In genomic region chr7:43630466-43630865, GRCh38 we compare ENCODE assay signal across 18 cellular contexts. TPM values are rescaled to one million over a fixed set of nuclear protein-coding genes. Genes with fewer than 3 reads are reported as not detected.
A peak's percentile ranks its signal among the peaks of the same experiment; 100 is the strongest.
DNase-seq lines count a peak whose midpoint lies in the region; ATAC-seq, FAIRE-seq and TF ChIP-seq lines count a peak whose summit lies in the region.
"Had no signal": no experiment of that assay in that cellular context is flagged by ENCODE, and none has a peak within 500 bp of the region (broad histone marks: within the 10 kb centered on the region; RNA-seq: fewer than 3 reads in every experiment).

No MANE protein-coding gene starts in this region.

- H3K79me2 ChIP-seq in HepG2 (ENCODE audit: insufficient read depth, low read length) = no peaks in the 10 kb centered on the region
- H3K79me2 ChIP-seq in K562 (ENCODE audit: control insufficient read depth, insufficient read depth, low read length) = no peaks in the 10 kb centered on the region
- H3K79me2 ChIP-seq: parathyroid adenoma had no signal

- TF ChIP-seq POLR2A in HepG2 (IDR thresholded peaks at IDR 0.05; ENCODE audit: insufficient read depth in 1 of 2, low read depth in 2 of 2, low read length in 2 of 2) (no peak), right lobe of liver (IDR thresholded peaks at IDR 0.05) (no peak), K562 (conservative IDR thresholded peaks at IDR 0.05) (no peak; the same call in 1 of the 2 replicates)

- TF ChIP-seq CTCF in HepG2 (CRISPR knock-in tag; IDR thresholded peaks at IDR 0.05) (no peak), right lobe of liver (IDR thresholded peaks at IDR 0.05) (no peak), K562 (IDR thresholded peaks at IDR 0.05 in 2 of 3, conservative IDR thresholded peaks at IDR 0.05 in 1 of 3; ENCODE audit: insufficient read depth in 2 of 3, low read depth in 1 of 3, low read length in 3 of 3) (no peak), D721Med (IDR thresholded peaks at IDR 0.05; ENCODE audit: insufficient read depth, missing control alignments) (no peak)

- H3K4me3 ChIP-seq in HepG2 (replicated peaks in 1 of 3; ENCODE audit: insufficient read depth in 1 of 3, low read depth in 2 of 3, low read length in 3 of 3) (no peak overlapping the region), right lobe of liver (no peak overlapping the region), K562 (no peak overlapping the region)
- H3K4me3 ChIP-seq: heart right ventricle, lower lobe of right lung, suprapubic skin had no signal

- H3K9me1 ChIP-seq in K562 (ENCODE audit: control insufficient read depth, insufficient read depth, low read length) = no peaks in the 10 kb centered on the region

- POLR2A ChIA-PET in HepG2 (lab: Yijun Ruan, JAX) (no interaction called here), K562 (lab: Yijun Ruan, JAX) (interaction anchor here (1.4 kb wide), 1 partner anchor 10 kb away, joined by 5 read pairs; no protein-coding TSS in a partner anchor)

- TF ChIP-seq RAD21 in HepG2 (CRISPR knock-in tag; IDR thresholded peaks at IDR 0.05) (no peak), K562 (CRISPR knock-in tag; conservative IDR thresholded peaks at IDR 0.05 in 1 of 2, IDR thresholded peaks at IDR 0.05 in 1 of 2) (no peak)

- peaks cover 31 to 56% of the 10 kb centered on the region in 2 donors for H3K4me1 Mint-ChIP-seq in stimulated activated naive B cell treated with anti-CD40 and anti-IgM and Interleukin-4, amounts not matched to agents 10 μg/mL and 1 μg/mL and 100 μg/mL, for 72 hours

- no peak for ATAC-seq in HepG2
- ATAC-seq in right lobe of liver = no peak
- ATAC-seq in K562 = no peak
- ATAC-seq in stimulated activated naive B cell treated with anti-CD40 and anti-IgM and Interleukin-4, amounts not matched to agents 10 μg/mL and 1 μg/mL and 100 μg/mL, for 72 hours (replicated peaks) = no peak
- ATAC-seq in HG03108 (IDR thresholded peaks at IDR 0.05; ENCODE audit: unreplicated experiment) = no peak
- ATAC-seq: heart right ventricle, lower lobe of right lung, Panc1, SK-N-SH treated with all-trans-retinoic acid at 6 μM for 48 hours had no signal

- H3K4me3 Mint-ChIP-seq in stimulated activated naive B cell treated with anti-CD40 and anti-IgM and Interleukin-4, amounts not matched to agents 10 μg/mL and 1 μg/mL and 100 μg/mL, for 72 hours = no peak overlapping the region

- H3K4me1 ChIP-seq in HepG2 (ENCODE audit: insufficient read depth, low read length) (peaks cover 6% of the 10 kb centered on the region), right lobe of liver (no peaks in the 10 kb centered on the region), K562 (replicated peaks in 1 of 2; ENCODE audit: control insufficient read depth in 2 of 2, insufficient read depth in 2 of 2, low read length in 2 of 2) (no peaks in the 10 kb centered on the region)
- H3K4me1 ChIP-seq: parathyroid adenoma, suprapubic skin had no signal

- H3K27me3 ChIP-seq in HepG2 (ENCODE audit: control insufficient read depth in 1 of 2, insufficient read depth in 2 of 2, low read length in 2 of 2) (no peaks in the 10 kb centered on the region), right lobe of liver (no peaks in the 10 kb centered on the region), K562 (ENCODE audit: control insufficient read depth in 2 of 2, insufficient read depth in 2 of 2, low read length in 2 of 2) (no peaks in the 10 kb centered on the region)
- H3K27me3 ChIP-seq: heart right ventricle, suprapubic skin had no signal

- no peak for DNase-seq in HepG2 (ENCODE audit: low spot score)
- no peak for DNase-seq in right lobe of liver
- peak; percentile 26 for DNase-seq in MV-4-11 (lab: John Stamatoyannopoulos, UW)
- DNase-seq in K562 (ENCODE audit: extremely low read depth in 1 of 4, low spot score in 3 of 4) = no peak
- no peak for DNase-seq in stimulated activated naive B cell treated with anti-CD40 and anti-IgM and Interleukin-4, amounts not matched to agents 10 μg/mL and 1 μg/mL and 100 μg/mL, for 72 hours
- no peak for DNase-seq in SKM-1 treated with dmso at 0.1 percent for 144 hours (lab: John Stamatoyannopoulos, UW; ENCODE audit: unreplicated experiment)
- DNase-seq in D721Med (ENCODE audit: insufficient read length, low spot score) = no peak
- DNase-seq: DMS 273 treated with DMSO at 0.1 percent for 48 hours; heart right ventricle; lower lobe of right lung; NCI-H1436 treated with DMSO at 0.1 percent for 48 hours; NCI-H2171 treated with DMSO at 0.1 percent for 48 hours; stimulated activated CD4-positive, alpha-beta T cell treated with anti-CD3 and anti-CD28 coated beads, Interleukin-4, amount 100 ng/mL, for 1 hour had no signal

- H3K36me3 Mint-ChIP-seq in stimulated activated naive B cell treated with anti-CD40 and anti-IgM and Interleukin-4, amounts not matched to agents 10 μg/mL and 1 μg/mL and 100 μg/mL, for 72 hours = peaks cover 51 to 76% of the 10 kb centered on the region in 2 donors

- peak overlapping the region; percentile 73 for H3K27ac Mint-ChIP-seq in stimulated activated naive B cell treated with anti-CD40 and anti-IgM and Interleukin-4, amounts not matched to agents 10 μg/mL and 1 μg/mL and 100 μg/mL, for 72 hours

- H3K9me3 ChIP-seq in HepG2 (ENCODE audit: low read length) (no peaks in the 10 kb centered on the region), right lobe of liver (no peaks in the 10 kb centered on the region), K562 (replicated peaks; ENCODE audit: control insufficient read depth, insufficient read depth, low read depth, low read length) (no peaks in the 10 kb centered on the region)
- H3K9me3 ChIP-seq: heart right ventricle, lower lobe of right lung, suprapubic skin had no signal

- H3K27me3 Mint-ChIP-seq in stimulated activated naive B cell treated with anti-CD40 and anti-IgM and Interleukin-4, amounts not matched to agents 10 μg/mL and 1 μg/mL and 100 μg/mL, for 72 hours = no peaks in the 10 kb centered on the region

- no peak overlapping the region for H3K9ac ChIP-seq in HepG2 (ENCODE audit: insufficient read depth, low read depth, low read length)
- no peak overlapping the region for H3K9ac ChIP-seq in K562 (ENCODE audit: insufficient read depth in 1 of 2, low read depth in 2 of 2, low read length in 2 of 2)
- H3K9ac ChIP-seq: parathyroid adenoma had no signal

- intact Hi-C loops in HepG2 (cut with micrococcal nuclease; ENCODE audit: unreplicated experiment) = no loop called here
- intact Hi-C loops in right lobe of liver (cut with DNase I) = no loop called here
- intact Hi-C loops in K562 (cut with micrococcal nuclease) = no loop called here

- CTCF ChIA-PET in HepG2 (lab: Yijun Ruan, JAX; ENCODE audit: low intra/inter-chr PET ratio, low total read pairs) (interaction anchor here (0.7 kb wide), 1 partner anchor 48 kb away, joined by 3 read pairs; the partner anchor contains the start of gene STK17A), K562 (lab: Yijun Ruan, JAX; ENCODE audit: low intra/inter-chr PET ratio) (no interaction called here)

- no peaks in the 10 kb centered on the region for H3K9me3 Mint-ChIP-seq in stimulated activated naive B cell treated with anti-CD40 and anti-IgM and Interleukin-4, amounts not matched to agents 10 μg/mL and 1 μg/mL and 100 μg/mL, for 72 hours

- H3K4me2 ChIP-seq in HepG2 (ENCODE audit: low read depth, low read length) (no peak overlapping the region), K562 (ENCODE audit: insufficient read depth, low read length) (no peak overlapping the region)

- in situ Hi-C loops in HepG2 (cut with HindIII; ENCODE audit: extremely low pct_ligation_motif_present, low pct_unique_long_range_greater_than_20kb) (no loop called here), K562 (cut with MboI) (no loop called here)

- H3K36me3 ChIP-seq in HepG2 (replicated peaks in 1 of 2; ENCODE audit: control insufficient read depth in 1 of 2, insufficient read depth in 2 of 2, low read length in 2 of 2) (peaks cover 15 to 31% of the 10 kb centered on the region in 2 experiments), right lobe of liver (peaks cover 0 to 7% (median 0%) of the 10 kb centered on the region in 4 donors), K562 (ENCODE audit: control insufficient read depth, insufficient read depth, low read length) (peaks cover 77% of the 10 kb centered on the region)

- 80% methylated on average over 3 of the region's 3 CpGs for WGBS in HepG2 (ENCODE audit: low lambda C conversion rate)
- WGBS in right lobe of liver (ENCODE audit: insufficient coverage, low coverage, low lambda C conversion rate, missing lambda C conversion rate) = 74% methylated on average over 3 of the region's 3 CpGs
- 91% methylated on average over 3 of the region's 3 CpGs for WGBS in K562 (ENCODE audit: insufficient coverage, low coverage, missing lambda C conversion rate)

- no peak overlapping the region for H2AFZ ChIP-seq in HepG2 (ENCODE audit: low read length)
- H2AFZ ChIP-seq in K562 (ENCODE audit: low read depth, low read length) = no peak overlapping the region
- H2AFZ ChIP-seq: parathyroid adenoma had no signal

- no TSS peak for BruUV-seq in HepG2 (replicated peaks; lab: Mats Ljungman, UMichigan)
- no TSS peak for BruUV-seq in K562 (replicated peaks; lab: Mats Ljungman, UMichigan)

- FAIRE-seq in HepG2 (lab: Jason Lieb, UNC) (no peak), K562 (lab: Jason Lieb, UNC) (peak; percentile 11), D721Med (lab: Jason Lieb, UNC) (no peak)

- no peak for TF ChIP-seq EP300 in HepG2 (IDR thresholded peaks at IDR 0.05; ENCODE audit: low read depth in 2 of 2, low read length in 2 of 2)
- no peak for TF ChIP-seq EP300 in HepG2 (CRISPR knock-in tag; IDR thresholded peaks at IDR 0.05; ENCODE audit: borderline replicate concordance)
- no peak for TF ChIP-seq EP300 in K562 (IDR thresholded peaks at IDR 0.05; ENCODE audit: low read length)

- H3K27ac ChIP-seq in HepG2 (ENCODE audit: extremely low read length, insufficient read depth, low read length) = no peak overlapping the region
- no peak overlapping the region for H3K27ac ChIP-seq in right lobe of liver
- H3K27ac ChIP-seq in K562 (ENCODE audit: extremely low read depth, low read depth, low read length) = no peak overlapping the region
- H3K27ac ChIP-seq: heart right ventricle, lower lobe of right lung, parathyroid adenoma, suprapubic skin had no signal

- H4K20me1 ChIP-seq in HepG2 (ENCODE audit: insufficient read depth, low read length) (no peaks in the 10 kb centered on the region), K562 (replicated peaks; ENCODE audit: control insufficient read depth, insufficient read depth, low read length) (no peaks in the 10 kb centered on the region)

RNA-seq across cellular contexts. Expression of gene STK17A, which starts 47.6 kb away (rescaled TPM):
- total RNA-seq in HepG2 (2016; rRNA removed; fragmentation: Illumina TruSeq; extraction: Trizol) = 24.3 and 30.2 TPM in 2 replicates
- 5.3 and 5.9 TPM in 2 replicates for total RNA-seq in HepG2 (2016; cell fraction: cytosol; rRNA removed; fragmentation: Illumina TruSeq; extraction: Trizol; ENCODE audit: low read depth)
- total RNA-seq in HepG2 (2016; cell fraction: insoluble cytoplasmic fraction; rRNA removed; fragmentation: Illumina TruSeq; extraction: Trizol) = 24.1 and 28.2 TPM in 2 replicates
- total RNA-seq in HepG2 (2016; cell fraction: membrane; rRNA removed; fragmentation: Illumina TruSeq; extraction: Trizol) = 10.8 and 11.7 TPM in 2 replicates
- 13.0 and 16.0 TPM in 2 replicates for total RNA-seq in HepG2 (2016; cell fraction: nucleus; rRNA removed; fragmentation: Illumina TruSeq; extraction: Trizol)
- polyA plus RNA-seq in HepG2 (2011; rRNA removed) = 16.3 and 18.6 TPM in 2 replicates
- 8.2 and 13.1 TPM in 2 replicates for polyA plus RNA-seq in HepG2 (2011; cell fraction: cytosol; rRNA removed)
- polyA plus RNA-seq in HepG2 (2011; cell fraction: nucleus; rRNA removed) = 9.5 and 12.7 TPM in 2 replicates
- polyA plus RNA-seq in HepG2 (2012) = 44.1 and 47.2 TPM in 2 replicates
- polyA plus RNA-seq in HepG2 (2016; cell fraction: cytosol; fragmentation: Illumina TruSeq; extraction: Trizol; ENCODE audit: low read depth) = 3.7 and 4.1 TPM in 2 replicates
- 20.8 and 22.2 TPM in 2 replicates for polyA plus RNA-seq in HepG2 (2016; cell fraction: insoluble cytoplasmic fraction; fragmentation: Illumina TruSeq; extraction: Trizol; ENCODE audit: low read depth)
- polyA plus RNA-seq in HepG2 (2016; cell fraction: membrane; fragmentation: Illumina TruSeq; extraction: Trizol; ENCODE audit: low read depth) = 5.4 and 6.7 TPM in 2 replicates
- 17.1 and 19.2 TPM in 2 replicates for polyA plus RNA-seq in HepG2 (2016; cell fraction: nucleus; fragmentation: Illumina TruSeq; extraction: Trizol; ENCODE audit: insufficient read depth, low read depth)
- 6.8 and 7.3 TPM in 2 replicates for polyA minus RNA-seq in HepG2 (2011; rRNA and poly(A)+ RNA removed; ENCODE audit: low replicate concordance)
- polyA minus RNA-seq in HepG2 (2011; cell fraction: cytosol; rRNA and poly(A)+ RNA removed) = 15.5 and 20.7 TPM in 2 replicates
- polyA minus RNA-seq in HepG2 (2011; cell fraction: nucleus; rRNA and poly(A)+ RNA removed) = 32.6 and 33.4 TPM in 2 replicates
- total RNA-seq in right lobe of liver = 10 to 100 TPM in 3 of 6 experiments, 1 to 10 TPM in 3; 1.7 to 20.9 (median 7.9) TPM
- 5.0 and 18.0 TPM in 2 replicates for total RNA-seq in K562 (2011; cell fraction: chromatin; rRNA removed; ENCODE audit: low replicate concordance)
- total RNA-seq in K562 (2011; cell fraction: nucleolus; rRNA removed) = 3.5 and 4.2 TPM in 2 replicates
- 8.7 and 17.8 TPM in 2 replicates for total RNA-seq in K562 (2011; cell fraction: nucleoplasm; rRNA removed)
- total RNA-seq in K562 (2014; rRNA removed) = 13.1 and 13.8 TPM in 2 replicates
- 16.3 and 19.5 TPM in 2 replicates for total RNA-seq in K562 (2014; rRNA removed; fragmentation: Illumina TruSeq; extraction: Trizol)
- 13.4 and 14.2 TPM in 2 replicates for total RNA-seq in K562 (2015; rRNA removed; fragmentation: Illumina TruSeq; extraction: Trizol)
- 12.3 and 13.7 TPM in 2 replicates for total RNA-seq in K562 (2021)
- polyA plus RNA-seq in K562 (2011; rRNA removed) = 6.7 and 11.5 TPM in 2 replicates
- 2.1 and 2.4 TPM in 2 replicates for polyA plus RNA-seq in K562 (2011; cell fraction: cytosol; rRNA removed)
- 4.0 and 4.7 TPM in 2 replicates for polyA plus RNA-seq in K562 (2011; cell fraction: nucleus; rRNA removed)
- polyA plus RNA-seq in K562 (2012) = 11.7 and 13.6 TPM in 2 replicates
- 12.3 and 14.6 TPM in 2 replicates for polyA plus RNA-seq in K562 (2014; fragmentation: Illumina TruSeq; extraction: Trizol)
- 1 to 10 TPM; 3.4 to 3.5 TPM for polyA plus RNA-seq in K562 (2014; fragmentation: Nextera tagmentation; extraction: Ambion mirVana)
- polyA plus RNA-seq in K562 (2014; rRNA removed) = 10.1 and 13.2 TPM in 2 replicates
- 5.5 and 6.4 TPM in 2 replicates for polyA minus RNA-seq in K562 (2011; rRNA and poly(A)+ RNA removed)
- 3.1 and 3.6 TPM in 2 replicates for polyA minus RNA-seq in K562 (2011; cell fraction: cytosol; rRNA and poly(A)+ RNA removed)
- 4.2 and 4.3 TPM in 2 replicates for polyA minus RNA-seq in K562 (2011; cell fraction: nucleus; rRNA and poly(A)+ RNA removed)

Comparison
In these comparisons a context has a peak if more than half of its experiments do, and no peak if none do; other contexts are left out.
1. Of the 241 proteins assayed by ChIP-seq in both HepG2 and K562: peak only in HepG2: none; only in K562: IRF9, POLR2AphosphoS5 and RBM22; in both: CEBPB and CEBPG; in neither: 236.